Comparison of ENCODE assay signal across 14 cellular contexts in genomic region chr3:178085817-178086123, GRCh38.
DNase-seq lines count a peak whose midpoint lies in the region; ATAC-seq and TF ChIP-seq lines count a peak whose summit lies in the region.
"Had no signal": no experiment of that assay in that cellular context is flagged by ENCODE, and none has a peak within 500 bp of the region (broad histone marks: within the 10 kb centered on the region; RNA-seq: fewer than 3 reads in every experiment).

No MANE protein-coding gene starts in this region.

- in situ Hi-C loops in Panc1 (cut with HindIII; ENCODE audit: low pct_unique_long_range_greater_than_20kb, low sequenced_read_pairs) = no loop called here

- peaks cover 5% of the 10 kb centered on the region for H3K9me3 Mint-ChIP-seq in osteocyte (ENCODE audit: unreplicated experiment)
- H3K9me3 Mint-ChIP-seq: effector memory CD8-positive, alpha-beta T cell had no signal

- DNase-seq in Panc1 (ENCODE audit: low read depth, low spot score) = no peak
- no peak for DNase-seq in fibroblast of lung (ENCODE audit: low read depth in 2 of 2)
- no peak for DNase-seq in osteocyte (ENCODE audit: extremely low spot score, unreplicated experiment)
- no peak for DNase-seq in NCI-H526 (lab: John Stamatoyannopoulos, UW)
- no peak for DNase-seq in pons (ENCODE audit: low spot score)
- DNase-seq: activated effector memory CD4-positive, alpha-beta T cell treated with anti-CD3 and anti-CD28 coated beads, Interleukin-2, amount 50 U/mL, for 16 hours; effector memory CD8-positive, alpha-beta T cell; foreskin keratinocyte; stimulated activated CD4-positive, alpha-beta T cell treated with anti-CD3 and anti-CD28 coated beads, Interleukin-4, amount 100 ng/mL, for 4 hours had no signal

- CTCF ChIA-PET in Panc1 (lab: Charles Lee) = no interaction called here

- peaks cover 3% of the 10 kb centered on the region for H3K36me3 Mint-ChIP-seq in osteocyte (ENCODE audit: unreplicated experiment)

- TF ChIP-seq CTCF in 22Rv1 (IDR thresholded peaks at IDR 0.05) (no peak), Panc1 (IDR thresholded peaks at IDR 0.05) (no peak), fibroblast of lung (conservative IDR thresholded peaks at IDR 0.05 in 1 of 2, IDR thresholded peaks at IDR 0.05 in 1 of 2; ENCODE audit: low read depth in 1 of 2, low read length in 2 of 2) (no peak), osteocyte (IDR thresholded peaks at IDR 0.05) (no peak)

- H3K36me3 ChIP-seq in Panc1 (ENCODE audit: control insufficient read depth, insufficient read depth, low read length) = no peaks in the 10 kb centered on the region
- no peaks in the 10 kb centered on the region for H3K36me3 ChIP-seq in fibroblast of lung (ENCODE audit: control insufficient read depth, insufficient read depth, low read length)
- H3K36me3 ChIP-seq: ascending aorta had no signal

- H4K20me1 ChIP-seq in fibroblast of lung (ENCODE audit: control insufficient read depth, extremely low read depth, insufficient read depth, low read length) = no peaks in the 10 kb centered on the region

- H3K9ac ChIP-seq in fibroblast of lung (ENCODE audit: insufficient read depth, low read length) = no peak overlapping the region

- peak overlapping the region; percentile 18 for H2AFZ ChIP-seq in fibroblast of lung (ENCODE audit: low read length)

- no peak for ATAC-seq in Panc1
- ATAC-seq in GM21360 (IDR thresholded peaks at IDR 0.05; ENCODE audit: unreplicated experiment) = no peak
- no peak for ATAC-seq in HG02981 (IDR thresholded peaks at IDR 0.05; ENCODE audit: unreplicated experiment)
- ATAC-seq: effector memory CD8-positive, alpha-beta T cell; foreskin keratinocyte; K562 had no signal

- no peak overlapping the region for H3K4me3 ChIP-seq in Panc1 (ENCODE audit: low read depth in 2 of 2, low read length in 2 of 2)
- H3K4me3 ChIP-seq in fibroblast of lung (replicated peaks in 1 of 4; ENCODE audit: control extremely low read depth in 1 of 4, insufficient read depth in 1 of 4, low read depth in 3 of 4, low read length in 4 of 4) = no peak overlapping the region
- H3K4me3 ChIP-seq: ascending aorta, K562 had no signal

- H3K4me1 Mint-ChIP-seq in osteocyte (ENCODE audit: unreplicated experiment) = peaks cover 51% of the 10 kb centered on the region

- H3K9me3 ChIP-seq in Panc1 (ENCODE audit: control insufficient read depth, insufficient read depth, low read depth, low read length) (no peaks in the 10 kb centered on the region), fibroblast of lung (ENCODE audit: control insufficient read depth, insufficient read depth, low read depth, low read length) (no peaks in the 10 kb centered on the region)
- H3K9me3 ChIP-seq: ascending aorta had no signal

- no peak overlapping the region for H3K4me3 Mint-ChIP-seq in osteocyte (ENCODE audit: unreplicated experiment)
- H3K4me3 Mint-ChIP-seq: effector memory CD8-positive, alpha-beta T cell had no signal

- H3K27ac Mint-ChIP-seq in osteocyte (ENCODE audit: unreplicated experiment) = peak overlapping the region; percentile 92
- H3K27ac Mint-ChIP-seq: effector memory CD8-positive, alpha-beta T cell had no signal

- intact Hi-C loops in Panc1 (cut with micrococcal nuclease; ENCODE audit: unreplicated experiment) = no loop called here

- H3K79me2 ChIP-seq in fibroblast of lung (ENCODE audit: control insufficient read depth, insufficient read depth, low read length) = no peaks in the 10 kb centered on the region

- H3K4me1 ChIP-seq in Panc1 (ENCODE audit: control insufficient read depth, insufficient read depth, low read length) (peaks cover 20% of the 10 kb centered on the region), fibroblast of lung (ENCODE audit: control insufficient read depth, extremely low read depth, insufficient read depth, low read length) (peaks cover 5% of the 10 kb centered on the region)
- H3K4me1 ChIP-seq: foreskin keratinocyte had no signal

- BruUV-seq in Panc1 (replicated peaks; lab: Mats Ljungman, UMichigan) = no TSS peak

- H3K27me3 ChIP-seq in Panc1 (ENCODE audit: control insufficient read depth, insufficient read depth, low read length) = no peaks in the 10 kb centered on the region
- H3K27me3 ChIP-seq in fibroblast of lung (ENCODE audit: control insufficient read depth, insufficient read depth, low read length) = no peaks in the 10 kb centered on the region
- H3K27me3 ChIP-seq: ascending aorta, foreskin keratinocyte had no signal

- H3K4me2 ChIP-seq in fibroblast of lung (ENCODE audit: extremely low read depth, insufficient read depth, low read length) = no peak overlapping the region

- H3K27me3 Mint-ChIP-seq in osteocyte (ENCODE audit: unreplicated experiment) = no peaks in the 10 kb centered on the region

- H3K27ac ChIP-seq in 22Rv1 (peak overlapping the region; percentile 95), Panc1 (ENCODE audit: low read length) (peak overlapping the region; percentile 49; the same call in 1 of the 2 replicates), fibroblast of lung (ENCODE audit: insufficient read depth, low read length) (no peak overlapping the region)
- H3K27ac ChIP-seq: ascending aorta, foreskin keratinocyte had no signal

- POLR2A ChIA-PET in Panc1 (lab: Charles Lee) = no interaction called here
